1 cellular context compared by ENCODE assay signal in the genomic region with DNA sequence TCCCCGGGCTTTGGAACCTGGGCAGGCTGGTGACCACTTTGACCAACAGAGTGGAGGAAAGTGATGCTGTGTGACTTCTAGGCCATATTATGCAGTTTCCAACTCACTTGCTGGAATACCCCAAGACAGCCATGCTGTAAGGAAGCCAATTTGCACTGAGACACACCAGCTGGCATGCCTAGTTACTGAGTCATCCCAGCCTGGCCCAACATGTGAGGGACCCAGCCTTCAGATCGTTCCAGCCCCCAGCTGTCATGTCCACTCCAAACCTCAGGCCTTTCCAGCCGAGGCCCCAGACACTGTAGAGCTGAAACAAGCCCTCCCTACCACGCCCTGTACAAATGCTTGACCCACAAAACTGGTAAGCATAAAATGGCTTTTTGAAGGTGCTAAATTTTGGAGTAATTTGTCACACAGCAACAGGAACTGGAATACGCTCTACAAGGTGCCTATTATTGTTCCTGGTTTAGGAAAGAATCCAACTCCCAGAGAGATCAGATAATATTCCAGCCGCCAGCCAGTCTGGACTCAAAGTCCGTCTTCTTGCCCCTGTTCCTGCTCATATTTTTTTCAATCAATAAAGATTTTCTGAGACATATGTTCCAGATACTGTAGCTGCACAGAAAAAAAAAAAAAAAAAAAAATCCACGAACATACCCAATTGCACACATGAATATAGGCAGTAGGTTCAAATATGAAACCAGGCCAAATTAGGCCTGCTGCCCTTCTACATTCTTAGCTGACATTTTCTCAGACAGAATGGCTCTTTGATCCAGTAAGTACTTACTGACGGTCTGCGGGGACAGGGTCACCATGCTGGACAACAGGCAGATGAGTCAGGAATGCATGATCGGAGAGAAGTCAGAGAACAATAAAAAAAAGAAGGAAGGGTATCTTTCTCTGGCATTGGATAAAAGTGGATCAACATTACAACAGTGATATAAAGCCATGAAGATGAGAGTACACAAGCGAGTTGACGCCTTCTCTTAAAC.
TF ChIP-seq lines count a peak whose summit lies in the region.

No MANE protein-coding gene starts in this region.

TF ChIP-seq in HepG2, 621 proteins besides CTCF, POLR2A, EP300 and RAD21 (continues in another document):
- TF ChIP-seq, protein P1, sequence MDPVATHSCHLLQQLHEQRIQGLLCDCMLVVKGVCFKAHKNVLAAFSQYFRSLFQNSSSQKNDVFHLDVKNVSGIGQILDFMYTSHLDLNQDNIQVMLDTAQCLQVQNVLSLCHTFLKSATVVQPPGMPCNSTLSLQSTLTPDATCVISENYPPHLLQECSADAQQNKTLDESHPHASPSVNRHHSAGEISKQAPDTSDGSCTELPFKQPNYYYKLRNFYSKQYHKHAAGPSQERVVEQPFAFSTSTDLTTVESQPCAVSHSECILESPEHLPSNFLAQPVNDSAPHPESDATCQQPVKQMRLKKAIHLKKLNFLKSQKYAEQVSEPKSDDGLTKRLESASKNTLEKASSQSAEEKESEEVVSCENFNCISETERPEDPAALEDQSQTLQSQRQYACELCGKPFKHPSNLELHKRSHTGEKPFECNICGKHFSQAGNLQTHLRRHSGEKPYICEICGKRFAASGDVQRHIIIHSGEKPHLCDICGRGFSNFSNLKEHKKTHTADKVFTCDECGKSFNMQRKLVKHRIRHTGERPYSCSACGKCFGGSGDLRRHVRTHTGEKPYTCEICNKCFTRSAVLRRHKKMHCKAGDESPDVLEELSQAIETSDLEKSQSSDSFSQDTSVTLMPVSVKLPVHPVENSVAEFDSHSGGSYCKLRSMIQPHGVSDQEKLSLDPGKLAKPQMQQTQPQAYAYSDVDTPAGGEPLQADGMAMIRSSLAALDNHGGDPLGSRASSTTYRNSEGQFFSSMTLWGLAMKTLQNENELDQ (CRISPR knock-in tag; IDR thresholded peaks at IDR 0.05; ENCODE audit: borderline replicate concordance): no peak
- TF ChIP-seq ZC3H4 (CRISPR knock-in tag; IDR thresholded peaks at IDR 0.05; ENCODE audit: borderline replicate concordance) (no peak), PHF21A (CRISPR knock-in tag; IDR thresholded peaks at IDR 0.05) (peak; percentile 35; the same call in 1 of the 2 replicates), SALL2 (CRISPR knock-in tag; IDR thresholded peaks at IDR 0.05) (no peak), HDAC1 (CRISPR knock-in tag; IDR thresholded peaks at IDR 0.05) (0 out of 2 replicates have a peak, but pooled peaks have one; percentile 32), HOXA7 (CRISPR knock-in tag; IDR thresholded peaks at IDR 0.05) (no peak), HES4 (CRISPR knock-in tag; IDR thresholded peaks at IDR 0.05; ENCODE audit: borderline replicate concordance) (no peak), ZNF552 (CRISPR knock-in tag; IDR thresholded peaks at IDR 0.05; ENCODE audit: borderline replicate concordance) (no peak), FOSL1 (CRISPR knock-in tag; IDR thresholded peaks at IDR 0.05; ENCODE audit: borderline replicate concordance) (peak; percentile 82), ZNF841 (CRISPR knock-in tag; IDR thresholded peaks at IDR 0.05; ENCODE audit: borderline replicate concordance) (no peak), MYC (CRISPR knock-in tag; IDR thresholded peaks at IDR 0.05; ENCODE audit: borderline replicate concordance) (0 out of 2 replicates have a peak, but pooled peaks have one; percentile 14), GABPB1 (CRISPR knock-in tag; IDR thresholded peaks at IDR 0.05) (no peak), HNRNPK (IDR thresholded peaks at IDR 0.05; ENCODE audit: low read depth, low read length, poor library complexity, severe bottlenecking) (no peak), WIZ (CRISPR knock-in tag; IDR thresholded peaks at IDR 0.05) (no peak), ZNF44 (CRISPR knock-in tag; IDR thresholded peaks at IDR 0.05) (no peak), JUNB (CRISPR knock-in tag; IDR thresholded peaks at IDR 0.05; ENCODE audit: borderline replicate concordance) (peak; percentile 20; the same call in 1 of the 2 replicates), HNF4A (CRISPR knock-in tag; IDR thresholded peaks at IDR 0.05) (peak; percentile 29; the same call in 1 of the 2 replicates), KDM6A (CRISPR knock-in tag; IDR thresholded peaks at IDR 0.05; ENCODE audit: low read depth) (no peak), ATF7 (IDR thresholded peaks at IDR 0.05) (no peak), ATF7 (CRISPR knock-in tag; IDR thresholded peaks at IDR 0.05) (no peak), EED (CRISPR knock-in tag; IDR thresholded peaks at IDR 0.05) (no peak), ZKSCAN1 (IDR thresholded peaks at IDR 0.05; ENCODE audit: low read length) (no peak), GATA4 (IDR thresholded peaks at IDR 0.05; ENCODE audit: borderline replicate concordance, low read depth) (no peak), ZNF530 (CRISPR knock-in tag; IDR thresholded peaks at IDR 0.05; ENCODE audit: low read depth) (no peak), ZFX (CRISPR knock-in tag; IDR thresholded peaks at IDR 0.05; ENCODE audit: low read depth) (peak; percentile 33; the same call in 1 of the 2 replicates), EEA1 (CRISPR knock-in tag; IDR thresholded peaks at IDR 0.05; ENCODE audit: borderline replicate concordance) (no peak)
- TF ChIP-seq, protein P2, sequence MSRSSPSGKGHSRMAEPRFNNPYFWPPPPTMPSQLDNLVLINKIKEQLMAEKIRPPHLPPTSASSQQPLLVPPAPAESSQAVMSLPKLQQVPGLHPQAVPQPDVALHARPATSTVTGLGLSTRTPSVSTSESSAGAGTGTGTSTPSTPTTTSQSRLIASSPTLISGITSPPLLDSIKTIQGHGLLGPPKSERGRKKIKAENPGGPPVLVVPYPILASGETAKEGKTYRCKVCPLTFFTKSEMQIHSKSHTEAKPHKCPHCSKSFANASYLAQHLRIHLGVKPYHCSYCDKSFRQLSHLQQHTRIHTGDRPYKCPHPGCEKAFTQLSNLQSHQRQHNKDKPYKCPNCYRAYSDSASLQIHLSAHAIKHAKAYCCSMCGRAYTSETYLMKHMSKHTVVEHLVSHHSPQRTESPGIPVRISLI (CRISPR knock-in tag; IDR thresholded peaks at IDR 0.05; ENCODE audit: borderline replicate concordance): peak; percentile 41; the same call in 1 of the 2 replicates
- TF ChIP-seq, protein P3, sequence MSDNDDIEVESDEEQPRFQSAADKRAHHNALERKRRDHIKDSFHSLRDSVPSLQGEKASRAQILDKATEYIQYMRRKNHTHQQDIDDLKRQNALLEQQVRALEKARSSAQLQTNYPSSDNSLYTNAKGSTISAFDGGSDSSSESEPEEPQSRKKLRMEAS (IDR thresholded peaks at IDR 0.05): peak; percentile 48; the same call in 1 of the 2 replicates
- TF ChIP-seq, protein P4, sequence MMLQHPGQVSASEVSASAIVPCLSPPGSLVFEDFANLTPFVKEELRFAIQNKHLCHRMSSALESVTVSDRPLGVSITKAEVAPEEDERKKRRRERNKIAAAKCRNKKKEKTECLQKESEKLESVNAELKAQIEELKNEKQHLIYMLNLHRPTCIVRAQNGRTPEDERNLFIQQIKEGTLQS (CRISPR knock-in tag; IDR thresholded peaks at IDR 0.05): peak; percentile 84
- TF ChIP-seq, protein P5, sequence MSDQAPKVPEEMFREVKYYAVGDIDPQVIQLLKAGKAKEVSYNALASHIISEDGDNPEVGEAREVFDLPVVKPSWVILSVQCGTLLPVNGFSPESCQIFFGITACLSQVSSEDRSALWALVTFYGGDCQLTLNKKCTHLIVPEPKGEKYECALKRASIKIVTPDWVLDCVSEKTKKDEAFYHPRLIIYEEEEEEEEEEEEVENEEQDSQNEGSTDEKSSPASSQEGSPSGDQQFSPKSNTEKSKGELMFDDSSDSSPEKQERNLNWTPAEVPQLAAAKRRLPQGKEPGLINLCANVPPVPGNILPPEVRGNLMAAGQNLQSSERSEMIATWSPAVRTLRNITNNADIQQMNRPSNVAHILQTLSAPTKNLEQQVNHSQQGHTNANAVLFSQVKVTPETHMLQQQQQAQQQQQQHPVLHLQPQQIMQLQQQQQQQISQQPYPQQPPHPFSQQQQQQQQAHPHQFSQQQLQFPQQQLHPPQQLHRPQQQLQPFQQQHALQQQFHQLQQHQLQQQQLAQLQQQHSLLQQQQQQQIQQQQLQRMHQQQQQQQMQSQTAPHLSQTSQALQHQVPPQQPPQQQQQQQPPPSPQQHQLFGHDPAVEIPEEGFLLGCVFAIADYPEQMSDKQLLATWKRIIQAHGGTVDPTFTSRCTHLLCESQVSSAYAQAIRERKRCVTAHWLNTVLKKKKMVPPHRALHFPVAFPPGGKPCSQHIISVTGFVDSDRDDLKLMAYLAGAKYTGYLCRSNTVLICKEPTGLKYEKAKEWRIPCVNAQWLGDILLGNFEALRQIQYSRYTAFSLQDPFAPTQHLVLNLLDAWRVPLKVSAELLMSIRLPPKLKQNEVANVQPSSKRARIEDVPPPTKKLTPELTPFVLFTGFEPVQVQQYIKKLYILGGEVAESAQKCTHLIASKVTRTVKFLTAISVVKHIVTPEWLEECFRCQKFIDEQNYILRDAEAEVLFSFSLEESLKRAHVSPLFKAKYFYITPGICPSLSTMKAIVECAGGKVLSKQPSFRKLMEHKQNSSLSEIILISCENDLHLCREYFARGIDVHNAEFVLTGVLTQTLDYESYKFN (CRISPR knock-in tag; conservative IDR thresholded peaks at IDR 0.05): peak; percentile 48; the same call in 1 of the 2 replicates
- TF ChIP-seq, protein P6, sequence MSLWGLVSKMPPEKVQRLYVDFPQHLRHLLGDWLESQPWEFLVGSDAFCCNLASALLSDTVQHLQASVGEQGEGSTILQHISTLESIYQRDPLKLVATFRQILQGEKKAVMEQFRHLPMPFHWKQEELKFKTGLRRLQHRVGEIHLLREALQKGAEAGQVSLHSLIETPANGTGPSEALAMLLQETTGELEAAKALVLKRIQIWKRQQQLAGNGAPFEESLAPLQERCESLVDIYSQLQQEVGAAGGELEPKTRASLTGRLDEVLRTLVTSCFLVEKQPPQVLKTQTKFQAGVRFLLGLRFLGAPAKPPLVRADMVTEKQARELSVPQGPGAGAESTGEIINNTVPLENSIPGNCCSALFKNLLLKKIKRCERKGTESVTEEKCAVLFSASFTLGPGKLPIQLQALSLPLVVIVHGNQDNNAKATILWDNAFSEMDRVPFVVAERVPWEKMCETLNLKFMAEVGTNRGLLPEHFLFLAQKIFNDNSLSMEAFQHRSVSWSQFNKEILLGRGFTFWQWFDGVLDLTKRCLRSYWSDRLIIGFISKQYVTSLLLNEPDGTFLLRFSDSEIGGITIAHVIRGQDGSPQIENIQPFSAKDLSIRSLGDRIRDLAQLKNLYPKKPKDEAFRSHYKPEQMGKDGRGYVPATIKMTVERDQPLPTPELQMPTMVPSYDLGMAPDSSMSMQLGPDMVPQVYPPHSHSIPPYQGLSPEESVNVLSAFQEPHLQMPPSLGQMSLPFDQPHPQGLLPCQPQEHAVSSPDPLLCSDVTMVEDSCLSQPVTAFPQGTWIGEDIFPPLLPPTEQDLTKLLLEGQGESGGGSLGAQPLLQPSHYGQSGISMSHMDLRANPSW (CRISPR knock-in tag; IDR thresholded peaks at IDR 0.05; ENCODE audit: borderline replicate concordance): no peak
- TF ChIP-seq, protein P7, sequence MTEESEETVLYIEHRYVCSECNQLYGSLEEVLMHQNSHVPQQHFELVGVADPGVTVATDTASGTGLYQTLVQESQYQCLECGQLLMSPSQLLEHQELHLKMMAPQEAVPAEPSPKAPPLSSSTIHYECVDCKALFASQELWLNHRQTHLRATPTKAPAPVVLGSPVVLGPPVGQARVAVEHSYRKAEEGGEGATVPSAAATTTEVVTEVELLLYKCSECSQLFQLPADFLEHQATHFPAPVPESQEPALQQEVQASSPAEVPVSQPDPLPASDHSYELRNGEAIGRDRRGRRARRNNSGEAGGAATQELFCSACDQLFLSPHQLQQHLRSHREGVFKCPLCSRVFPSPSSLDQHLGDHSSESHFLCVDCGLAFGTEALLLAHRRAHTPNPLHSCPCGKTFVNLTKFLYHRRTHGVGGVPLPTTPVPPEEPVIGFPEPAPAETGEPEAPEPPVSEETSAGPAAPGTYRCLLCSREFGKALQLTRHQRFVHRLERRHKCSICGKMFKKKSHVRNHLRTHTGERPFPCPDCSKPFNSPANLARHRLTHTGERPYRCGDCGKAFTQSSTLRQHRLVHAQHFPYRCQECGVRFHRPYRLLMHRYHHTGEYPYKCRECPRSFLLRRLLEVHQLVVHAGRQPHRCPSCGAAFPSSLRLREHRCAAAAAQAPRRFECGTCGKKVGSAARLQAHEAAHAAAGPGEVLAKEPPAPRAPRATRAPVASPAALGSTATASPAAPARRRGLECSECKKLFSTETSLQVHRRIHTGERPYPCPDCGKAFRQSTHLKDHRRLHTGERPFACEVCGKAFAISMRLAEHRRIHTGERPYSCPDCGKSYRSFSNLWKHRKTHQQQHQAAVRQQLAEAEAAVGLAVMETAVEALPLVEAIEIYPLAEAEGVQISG (CRISPR knock-in tag; IDR thresholded peaks at IDR 0.05): no peak
- TF ChIP-seq, protein P8, sequence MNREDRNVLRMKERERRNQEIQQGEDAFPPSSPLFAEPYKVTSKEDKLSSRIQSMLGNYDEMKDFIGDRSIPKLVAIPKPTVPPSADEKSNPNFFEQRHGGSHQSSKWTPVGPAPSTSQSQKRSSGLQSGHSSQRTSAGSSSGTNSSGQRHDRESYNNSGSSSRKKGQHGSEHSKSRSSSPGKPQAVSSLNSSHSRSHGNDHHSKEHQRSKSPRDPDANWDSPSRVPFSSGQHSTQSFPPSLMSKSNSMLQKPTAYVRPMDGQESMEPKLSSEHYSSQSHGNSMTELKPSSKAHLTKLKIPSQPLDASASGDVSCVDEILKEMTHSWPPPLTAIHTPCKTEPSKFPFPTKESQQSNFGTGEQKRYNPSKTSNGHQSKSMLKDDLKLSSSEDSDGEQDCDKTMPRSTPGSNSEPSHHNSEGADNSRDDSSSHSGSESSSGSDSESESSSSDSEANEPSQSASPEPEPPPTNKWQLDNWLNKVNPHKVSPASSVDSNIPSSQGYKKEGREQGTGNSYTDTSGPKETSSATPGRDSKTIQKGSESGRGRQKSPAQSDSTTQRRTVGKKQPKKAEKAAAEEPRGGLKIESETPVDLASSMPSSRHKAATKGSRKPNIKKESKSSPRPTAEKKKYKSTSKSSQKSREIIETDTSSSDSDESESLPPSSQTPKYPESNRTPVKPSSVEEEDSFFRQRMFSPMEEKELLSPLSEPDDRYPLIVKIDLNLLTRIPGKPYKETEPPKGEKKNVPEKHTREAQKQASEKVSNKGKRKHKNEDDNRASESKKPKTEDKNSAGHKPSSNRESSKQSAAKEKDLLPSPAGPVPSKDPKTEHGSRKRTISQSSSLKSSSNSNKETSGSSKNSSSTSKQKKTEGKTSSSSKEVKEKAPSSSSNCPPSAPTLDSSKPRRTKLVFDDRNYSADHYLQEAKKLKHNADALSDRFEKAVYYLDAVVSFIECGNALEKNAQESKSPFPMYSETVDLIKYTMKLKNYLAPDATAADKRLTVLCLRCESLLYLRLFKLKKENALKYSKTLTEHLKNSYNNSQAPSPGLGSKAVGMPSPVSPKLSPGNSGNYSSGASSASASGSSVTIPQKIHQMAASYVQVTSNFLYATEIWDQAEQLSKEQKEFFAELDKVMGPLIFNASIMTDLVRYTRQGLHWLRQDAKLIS (CRISPR knock-in tag; IDR thresholded peaks at IDR 0.05): no peak
